8 cellular contexts compared by ENCODE assay signal in genomic region chr15:75738647-75739325, GRCh38. TPM values are rescaled to one million over a fixed set of nuclear protein-coding genes. Genes with fewer than 3 reads are reported as not detected.
DNase-seq lines count a peak whose midpoint lies in the region; ATAC-seq and TF ChIP-seq lines count a peak whose summit lies in the region.

No MANE protein-coding gene starts in this region.

- H2AK5ac ChIP-seq in trophoblast cell (ENCODE audit: low read length), result no peak overlapping the region

- WGBS in trophoblast cell (ENCODE audit: extremely low coverage, insufficient coverage, insufficient read length), result no CpG with 5 or more reads among the region's 54 CpGs
- 7 to 21% methylated on average over 14 to 37 of the region's 54 CpGs for WGBS in tibial nerve, 2 donors

- TF ChIP-seq EP300 in tibial nerve (IDR thresholded peaks at IDR 0.05), result peak; percentile 64 to 66

- H2BK5ac ChIP-seq in trophoblast cell (ENCODE audit: low read depth, low read length, poor library complexity), result no peak overlapping the region

- peak; percentile 36 to 47 for TF ChIP-seq POLR2A in tibial nerve (IDR thresholded peaks at IDR 0.05)

- no peaks in the 10 kb centered on the region for H3K9me2 ChIP-seq in SU-DHL-6 (replicated peaks; ENCODE audit: insufficient read depth, low read length)

- peak overlapping the region; percentile 99 for H2AFZ ChIP-seq in SU-DHL-6 (ENCODE audit: low read depth, low read length, severe bottlenecking)
- peak overlapping the region; percentile 56 for H2AFZ ChIP-seq in trophoblast cell (ENCODE audit: insufficient read depth, low read length, poor library complexity)

- peaks cover 2% of the 10 kb centered on the region for H3K79me1 ChIP-seq in trophoblast cell (ENCODE audit: low read length)

- H3K4ac ChIP-seq in trophoblast cell (ENCODE audit: low read depth, low read length), result no peak overlapping the region

- H4K12ac ChIP-seq in trophoblast cell (ENCODE audit: low read depth, low read length), result peak overlapping the region; percentile 11

- H3K27ac ChIP-seq in SU-DHL-6 (ENCODE audit: low read depth, low read length), result no peak overlapping the region
- no peak overlapping the region for H3K27ac ChIP-seq in cardiac muscle cell
- H3K27ac ChIP-seq in trophoblast cell (ENCODE audit: low read depth, low read length), result no peak overlapping the region
- peak overlapping the region; percentile 49 to 86 (median 60) for H3K27ac ChIP-seq in tibial nerve

- TF ChIP-seq CTCF in GM10266 (IDR thresholded peaks at IDR 0.05; ENCODE audit: control insufficient read depth, insufficient read depth, low read depth, missing control alignments), result no peak
- TF ChIP-seq CTCF in SU-DHL-6 (IDR thresholded peaks at IDR 0.05; ENCODE audit: insufficient read depth, low read length, poor library complexity, severe bottlenecking), result no peak
- no peak for TF ChIP-seq CTCF in cardiac muscle cell (IDR thresholded peaks at IDR 0.05; ENCODE audit: low read depth, low read length)
- TF ChIP-seq CTCF in tibial nerve (IDR thresholded peaks at IDR 0.05), result peak in 1 of 5 experiments; percentile 17

- H3K79me2 ChIP-seq in SU-DHL-6 (ENCODE audit: insufficient read depth, low read length), result no peaks in the 10 kb centered on the region
- H3K79me2 ChIP-seq in trophoblast cell (ENCODE audit: control insufficient read depth, insufficient read depth, low read length, poor library complexity), result peaks cover 2% of the 10 kb centered on the region

- no peak overlapping the region for H3K18ac ChIP-seq in trophoblast cell (ENCODE audit: low read length)

- no peak overlapping the region for H3K14ac ChIP-seq in trophoblast cell (ENCODE audit: low read length)

- H4K8ac ChIP-seq in trophoblast cell (ENCODE audit: low read depth, low read length), result peak overlapping the region; percentile 57

- no peak overlapping the region for H3K23ac ChIP-seq in trophoblast cell (ENCODE audit: low read length)

- H3K27me3 ChIP-seq in SU-DHL-6 (ENCODE audit: low read length) (no peaks in the 10 kb centered on the region), cardiac muscle cell (peaks cover 12% of the 10 kb centered on the region), trophoblast cell (ENCODE audit: insufficient read depth, low read length) (peaks cover 5% of the 10 kb centered on the region), tibial nerve (no peaks in the 10 kb centered on the region)

- H3K9ac ChIP-seq in SU-DHL-6 (ENCODE audit: low read length) (peak overlapping the region; percentile 80), trophoblast cell (ENCODE audit: low read length) (no peak overlapping the region)

- peak; percentile 98 for DNase-seq in GM10266 (ENCODE audit: extremely low spot score)
- peak; percentile 69 for DNase-seq in NCI-H128 (lab: John Stamatoyannopoulos, UW; ENCODE audit: unreplicated experiment)
- DNase-seq in activated naive CD8-positive, alpha-beta T cell treated with anti-CD3 and anti-CD28 coated beads, Interleukin-2, amount 50 U/mL, for 16 hours (ENCODE audit: low read depth, low spot score), result peak; percentile 79
- DNase-seq in cardiac muscle cell (ENCODE audit: low read depth in 1 of 2, low spot score in 1 of 2), result peak; percentile 96 to 97
- peak; percentile 96 for DNase-seq in trophoblast cell
- peak; percentile 93 to 95 for DNase-seq in tibial nerve (ENCODE audit: low spot score in 2 of 2)

- ATAC-seq in HG02678 (IDR thresholded peaks at IDR 0.05; ENCODE audit: unreplicated experiment), result peak; percentile 94

- H3K4me1 ChIP-seq in cardiac muscle cell (ENCODE audit: low read depth), result no peaks in the 10 kb centered on the region
- peaks cover 3 to 10% of the 10 kb centered on the region in 2 experiments for H3K4me1 ChIP-seq in trophoblast cell (ENCODE audit: control insufficient read depth in 1 of 2, insufficient read depth in 2 of 2, low read length in 2 of 2)
- H3K4me1 ChIP-seq in tibial nerve, result peaks cover 0 to 40% (median 9%) of the 10 kb centered on the region in 4 donors

- no peak overlapping the region for H4K91ac ChIP-seq in trophoblast cell (ENCODE audit: low read depth, low read length)

- H2BK120ac ChIP-seq in trophoblast cell (ENCODE audit: insufficient read depth, low read length, poor library complexity), result peak overlapping the region; percentile 10

- H3K4me2 ChIP-seq in SU-DHL-6 (ENCODE audit: low read depth, low read length, poor library complexity, severe bottlenecking), result peak overlapping the region; percentile 96
- peak overlapping the region; percentile 97 for H3K4me2 ChIP-seq in trophoblast cell (ENCODE audit: low read length)

- no peaks in the 10 kb centered on the region for H4K20me1 ChIP-seq in SU-DHL-6 (ENCODE audit: low read depth, low read length)

- H2BK12ac ChIP-seq in trophoblast cell (ENCODE audit: low read length), result no peak overlapping the region

- H3K36me3 ChIP-seq in SU-DHL-6 (ENCODE audit: low read length), result no peaks in the 10 kb centered on the region
- H3K36me3 ChIP-seq in cardiac muscle cell, result no peaks in the 10 kb centered on the region
- H3K36me3 ChIP-seq in trophoblast cell (ENCODE audit: control insufficient read depth in 1 of 2, insufficient read depth in 2 of 2, low read length in 2 of 2), result no peaks in the 10 kb centered on the region
- H3K36me3 ChIP-seq in tibial nerve, result no peaks in the 10 kb centered on the region

- H3F3A ChIP-seq in SU-DHL-6 (ENCODE audit: insufficient read depth), result no peaks in the 10 kb centered on the region

- H3K4me3 ChIP-seq in SU-DHL-6 (ENCODE audit: insufficient read depth, low read length, poor library complexity, severe bottlenecking), result peak overlapping the region; percentile 81
- peak overlapping the region; percentile 68 for H3K4me3 ChIP-seq in cardiac muscle cell
- peak overlapping the region; percentile 72 for H3K4me3 ChIP-seq in trophoblast cell (ENCODE audit: low read depth, low read length)
- H3K4me3 ChIP-seq in tibial nerve, result peak overlapping the region; percentile 72 to 86 (median 79)

- H3K9me3 ChIP-seq in SU-DHL-6 (ENCODE audit: insufficient read depth, low read length) (no peaks in the 10 kb centered on the region), cardiac muscle cell (ENCODE audit: low read depth) (no peaks in the 10 kb centered on the region), trophoblast cell (ENCODE audit: insufficient read depth, low read depth, low read length) (peaks cover 7% of the 10 kb centered on the region), tibial nerve (no peaks in the 10 kb centered on the region)

RNA-seq across cellular contexts. Expression of gene CSPG4, which starts 26.1 kb away (rescaled TPM):
- total RNA-seq in cardiac muscle cell, result 17.2 and 30.6 TPM in 2 replicates
- polyA plus RNA-seq in cardiac muscle cell, result 7.1 and 12.1 TPM in 2 replicates
- 1.1 and 1.3 TPM in 2 replicates for polyA plus RNA-seq in trophoblast cell (2013)
- total RNA-seq in tibial nerve, result 100 to 1,000 TPM; 100 to 132 (median 115) TPM

Comparison
In these comparisons a context has a peak if more than half of its experiments do, and no peak if none do; other contexts are left out.
1. H3K27ac ChIP-seq: peak in tibial nerve (4 of 4); none in SU-DHL-6 (single experiment), cardiac muscle cell (single experiment) and trophoblast cell (single experiment).
2. Peak in every context shown above with its lines, with median percentiles within 50 percentile points of each other: DNase-seq and H3K4me3 ChIP-seq.